In the genomic region with DNA sequence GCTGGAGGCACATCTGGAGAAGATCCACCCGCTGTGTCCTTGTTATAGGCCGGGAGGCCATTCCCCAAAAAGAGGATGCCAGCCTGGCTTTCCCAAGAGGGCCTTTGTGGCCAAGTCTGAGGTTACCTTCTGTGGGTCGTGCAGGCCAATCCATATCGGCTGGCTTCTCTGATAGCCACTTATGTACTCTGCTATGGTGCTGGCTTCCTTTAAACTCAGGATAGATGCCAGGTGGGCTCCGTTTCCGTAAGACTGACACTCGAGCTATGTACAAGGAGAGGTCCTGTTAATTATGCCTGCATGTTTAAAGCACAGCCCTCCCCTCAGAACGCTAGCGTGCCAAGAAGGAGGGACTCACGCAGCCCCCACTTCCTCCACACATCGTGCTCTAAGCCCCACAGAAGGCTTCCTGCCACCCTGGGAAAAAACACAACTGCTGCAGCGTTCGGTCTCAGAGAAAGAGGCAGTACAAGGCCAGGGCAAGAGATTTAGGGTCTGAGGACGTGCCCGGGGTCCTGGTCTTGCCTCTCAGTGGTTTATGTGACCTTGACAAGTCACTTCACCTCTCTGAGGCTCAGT, we compare ENCODE assay signal across 30 cellular contexts. TPM values are rescaled to one million over a fixed set of nuclear protein-coding genes. Genes with fewer than 3 reads are reported as not detected.
DNase-seq lines count a peak whose midpoint lies in the region; ATAC-seq and TF ChIP-seq lines count a peak whose summit lies in the region.
"Had no signal": no experiment of that assay in that cellular context is flagged by ENCODE, and none has a peak within 500 bp of the region (broad histone marks: within the 10 kb centered on the region; RNA-seq: fewer than 3 reads in every experiment).

No MANE protein-coding gene starts in this region.

- TF ChIP-seq CTCF in activated CD8-positive, alpha-beta T cell treated with anti-CD3 and anti-CD28 coated beads for 36 hours (IDR thresholded peaks at IDR 0.05): no peak

- ATAC-seq in activated CD8-positive, alpha-beta T cell treated with anti-CD3 and anti-CD28 coated beads for 36 hours: peak; percentile 76
- ATAC-seq in stimulated activated naive CD8-positive, alpha-beta T cell treated with anti-CD3 and anti-CD28 coated beads, Interleukin-15, Interleukin-2, amounts not matched to agents 100 U/mL and 50 U/mL, for 24 hours: peak; percentile 34
- no peak for ATAC-seq in GM18858 (IDR thresholded peaks at IDR 0.05; ENCODE audit: unreplicated experiment)
- no peak for ATAC-seq in HG02588 (IDR thresholded peaks at IDR 0.05; ENCODE audit: unreplicated experiment)
- ATAC-seq: A549; activated T-helper 17 cell treated with anti-CD3 and anti-CD28 coated beads, Interleukin-2, amount 50 U/mL, for 72 hours; left lobe of liver had no signal

- CTCF ChIA-PET in activated CD8-positive, alpha-beta T cell treated with anti-CD3 and anti-CD28 coated beads for 36 hours (lab: Charles Lee): interaction anchor here (1.5 to 1.9 kb wide), 2 partner anchors 9 to 56 kb away, joined by 7 to 8 read pairs; no protein-coding TSS in a partner anchor
- CTCF ChIA-PET in activated CD4-positive, alpha-beta memory T cell treated with anti-CD3 and anti-CD28 coated beads, Interleukin-2, amount 10 ng/mL, durations not matched to agents 7 days and 5 days (lab: Charles Lee): no interaction called here

- H3K36me3 Mint-ChIP-seq in activated CD8-positive, alpha-beta T cell treated with anti-CD3 and anti-CD28 coated beads for 36 hours (ENCODE audit: low read depth): peaks cover 2% of the 10 kb centered on the region
- no peaks in the 10 kb centered on the region for H3K36me3 Mint-ChIP-seq in activated naive CD8-positive, alpha-beta T cell treated with anti-CD3 and anti-CD28 coated beads for 36 hours
- H3K36me3 Mint-ChIP-seq in activated CD4-positive, alpha-beta memory T cell treated with anti-CD3 and anti-CD28 coated beads, Interleukin-2, amount 10 ng/mL, durations not matched to agents 7 days and 5 days (ENCODE audit: low read depth): no peaks in the 10 kb centered on the region
- H3K36me3 Mint-ChIP-seq: activated CD4-positive, alpha-beta memory T cell treated with anti-CD3 and anti-CD28 coated beads for 36 hours had no signal

- peak overlapping the region; percentile 90 for H3K27ac Mint-ChIP-seq in activated CD8-positive, alpha-beta T cell treated with anti-CD3 and anti-CD28 coated beads for 36 hours
- peak overlapping the region; percentile 87 for H3K27ac Mint-ChIP-seq in activated naive CD8-positive, alpha-beta T cell treated with anti-CD3 and anti-CD28 coated beads for 36 hours
- H3K27ac Mint-ChIP-seq in activated CD4-positive, alpha-beta memory T cell treated with anti-CD3 and anti-CD28 coated beads, Interleukin-2, amount 10 ng/mL, durations not matched to agents 7 days and 5 days: no peak overlapping the region
- H3K27ac Mint-ChIP-seq: activated CD4-positive, alpha-beta memory T cell treated with anti-CD3 and anti-CD28 coated beads for 36 hours; activated T-helper 17 cell treated with anti-CD3 and anti-CD28 coated beads, Interleukin-2, amount 50 U/mL, for 72 hours had no signal

- peaks cover 31% of the 10 kb centered on the region for H3K4me1 Mint-ChIP-seq in activated CD8-positive, alpha-beta T cell treated with anti-CD3 and anti-CD28 coated beads for 36 hours (ENCODE audit: low read depth)
- peaks cover 18% of the 10 kb centered on the region for H3K4me1 Mint-ChIP-seq in activated naive CD8-positive, alpha-beta T cell treated with anti-CD3 and anti-CD28 coated beads for 36 hours
- H3K4me1 Mint-ChIP-seq in activated CD4-positive, alpha-beta memory T cell treated with anti-CD3 and anti-CD28 coated beads, Interleukin-2, amount 10 ng/mL, durations not matched to agents 7 days and 5 days: no peaks in the 10 kb centered on the region
- H3K4me1 Mint-ChIP-seq: activated T-helper 17 cell treated with anti-CD3 and anti-CD28 coated beads, Interleukin-2, amount 50 U/mL, for 72 hours had no signal

- peak; percentile 79 for DNase-seq in activated CD8-positive, alpha-beta memory T cell treated with anti-CD3 and anti-CD28 coated beads for 24 hours
- DNase-seq in activated CD8-positive, alpha-beta memory T cell treated with anti-CD3 and anti-CD28 coated beads, Interleukin-2, amount 50 U/mL, for 48 hours: no peak
- DNase-seq in activated CD8-positive, alpha-beta T cell treated with anti-CD3 and anti-CD28 coated beads for 36 hours: peak; percentile 60
- DNase-seq in activated naive CD8-positive, alpha-beta T cell treated with anti-CD3 and anti-CD28 coated beads for 36 hours: peak; percentile 16
- peak; percentile 25 for DNase-seq in stimulated activated naive CD8-positive, alpha-beta T cell treated with anti-CD3 and anti-CD28 coated beads, Interleukin-15, Interleukin-2, amounts not matched to agents 100 U/mL and 50 U/mL, for 24 hours
- DNase-seq in activated CD4-positive, alpha-beta memory T cell treated with anti-CD3 and anti-CD28 coated beads, Interleukin-2, amount 10 ng/mL, durations not matched to agents 7 days and 5 days: no peak
- DNase-seq: activated CD4-positive, alpha-beta memory T cell treated with anti-CD3 and anti-CD28 coated beads for 36 hours; amniotic stem cell; BE2C; COR-L47; DMS53; NCI-H1105 treated with DMSO at 0.1 percent for 48 hours; NCI-H1930; NCI-H2227 treated with DMSO at 0.1 percent for 48 hours; NCI-H526 treated with DMSO at 0.1 percent for 48 hours; SIG-M5; stomach; SW 1271; T1000; thyroid gland had no signal

- no peaks in the 10 kb centered on the region for H3K27me3 Mint-ChIP-seq in activated CD8-positive, alpha-beta T cell treated with anti-CD3 and anti-CD28 coated beads for 36 hours
- no peaks in the 10 kb centered on the region for H3K27me3 Mint-ChIP-seq in activated naive CD8-positive, alpha-beta T cell treated with anti-CD3 and anti-CD28 coated beads for 36 hours
- peaks cover 15% of the 10 kb centered on the region for H3K27me3 Mint-ChIP-seq in activated CD4-positive, alpha-beta memory T cell treated with anti-CD3 and anti-CD28 coated beads, Interleukin-2, amount 10 ng/mL, durations not matched to agents 7 days and 5 days
- H3K27me3 Mint-ChIP-seq: activated CD4-positive, alpha-beta memory T cell treated with anti-CD3 and anti-CD28 coated beads for 36 hours had no signal

- peak overlapping the region; percentile 69 for H3K4me3 Mint-ChIP-seq in activated CD8-positive, alpha-beta T cell treated with anti-CD3 and anti-CD28 coated beads for 36 hours
- H3K4me3 Mint-ChIP-seq in activated naive CD8-positive, alpha-beta T cell treated with anti-CD3 and anti-CD28 coated beads for 36 hours: peak overlapping the region; percentile 75
- H3K4me3 Mint-ChIP-seq in activated CD4-positive, alpha-beta memory T cell treated with anti-CD3 and anti-CD28 coated beads, Interleukin-2, amount 10 ng/mL, durations not matched to agents 7 days and 5 days: no peak overlapping the region
- H3K4me3 Mint-ChIP-seq: activated CD4-positive, alpha-beta memory T cell treated with anti-CD3 and anti-CD28 coated beads for 36 hours; activated T-helper 17 cell treated with anti-CD3 and anti-CD28 coated beads, Interleukin-2, amount 50 U/mL, for 72 hours had no signal

- intact Hi-C loops in activated CD8-positive, alpha-beta T cell treated with anti-CD3 and anti-CD28 coated beads for 36 hours (cut with micrococcal nuclease): no loop called here

- no peaks in the 10 kb centered on the region for H3K9me3 Mint-ChIP-seq in activated CD8-positive, alpha-beta T cell treated with anti-CD3 and anti-CD28 coated beads for 36 hours
- H3K9me3 Mint-ChIP-seq in activated naive CD8-positive, alpha-beta T cell treated with anti-CD3 and anti-CD28 coated beads for 36 hours: no peaks in the 10 kb centered on the region
- no peaks in the 10 kb centered on the region for H3K9me3 Mint-ChIP-seq in activated CD4-positive, alpha-beta memory T cell treated with anti-CD3 and anti-CD28 coated beads, Interleukin-2, amount 10 ng/mL, durations not matched to agents 7 days and 5 days
- H3K9me3 Mint-ChIP-seq: activated CD4-positive, alpha-beta memory T cell treated with anti-CD3 and anti-CD28 coated beads for 36 hours; activated T-helper 17 cell treated with anti-CD3 and anti-CD28 coated beads, Interleukin-2, amount 50 U/mL, for 72 hours had no signal

- POLR2A ChIA-PET in activated CD8-positive, alpha-beta T cell treated with anti-CD3 and anti-CD28 coated beads for 36 hours (lab: Charles Lee): interaction anchor here (0.8 to 1.7 kb wide), 2 partner anchors 15 to 88 kb away, joined by 3 read pairs; a partner anchor contains a TSS
- POLR2A ChIA-PET in activated CD4-positive, alpha-beta memory T cell treated with anti-CD3 and anti-CD28 coated beads, Interleukin-2, amount 10 ng/mL, durations not matched to agents 7 days and 5 days (lab: Charles Lee): no interaction called here

RNA-seq across cellular contexts. Expression of a gene that starts 11.6 kb away (rescaled TPM):
- total RNA-seq in activated CD8-positive, alpha-beta T cell treated with anti-CD3 and anti-CD28 coated beads for 36 hours: 1 to 10 TPM; 9.7 to 9.9 TPM
- total RNA-seq in activated naive CD8-positive, alpha-beta T cell treated with anti-CD3 and anti-CD28 coated beads for 36 hours: 10 to 100 TPM; 10.2 to 12.3 TPM
- total RNA-seq in activated CD4-positive, alpha-beta memory T cell treated with anti-CD3 and anti-CD28 coated beads, Interleukin-2, amount 10 ng/mL, durations not matched to agents 7 days and 5 days: not detected
- total RNA-seq: activated CD4-positive, alpha-beta memory T cell treated with anti-CD3 and anti-CD28 coated beads for 36 hours; breast epithelium; H1; left lobe of liver; MCF 10A; myocyte; thyroid gland; vagina had no signal

RNA-seq across cellular contexts. Expression of a gene that starts 31.0 kb away (rescaled TPM):
- not detected for total RNA-seq in activated CD8-positive, alpha-beta T cell treated with anti-CD3 and anti-CD28 coated beads for 36 hours
- not detected for total RNA-seq in activated naive CD8-positive, alpha-beta T cell treated with anti-CD3 and anti-CD28 coated beads for 36 hours
- total RNA-seq in activated CD4-positive, alpha-beta memory T cell treated with anti-CD3 and anti-CD28 coated beads, Interleukin-2, amount 10 ng/mL, durations not matched to agents 7 days and 5 days: not detected
- total RNA-seq: activated CD4-positive, alpha-beta memory T cell treated with anti-CD3 and anti-CD28 coated beads for 36 hours; activated T-helper 17 cell treated with anti-CD3 and anti-CD28 coated beads, Interleukin-2, amount 50 U/mL, for 72 hours; H1; MCF 10A; myocyte had no signal

Comparison
In these comparisons a context has a peak if more than half of its experiments do, and no peak if none do; other contexts are left out.
1. DNase-seq: peak in activated CD8-positive, alpha-beta memory T cell treated with anti-CD3 and anti-CD28 coated beads for 24 hours (single experiment), activated CD8-positive, alpha-beta T cell treated with anti-CD3 and anti-CD28 coated beads for 36 hours (single experiment), activated naive CD8-positive, alpha-beta T cell treated with anti-CD3 and anti-CD28 coated beads for 36 hours (single experiment) and stimulated activated naive CD8-positive, alpha-beta T cell treated with anti-CD3 and anti-CD28 coated beads, Interleukin-15, Interleukin-2, amounts not matched to agents 100 U/mL and 50 U/mL, for 24 hours (single experiment); none in activated CD8-positive, alpha-beta memory T cell treated with anti-CD3 and anti-CD28 coated beads, Interleukin-2, amount 50 U/mL, for 48 hours (single experiment) and activated CD4-positive, alpha-beta memory T cell treated with anti-CD3 and anti-CD28 coated beads, Interleukin-2, amount 10 ng/mL, durations not matched to agents 7 days and 5 days (single experiment).
2. ATAC-seq: peak in activated CD8-positive, alpha-beta T cell treated with anti-CD3 and anti-CD28 coated beads for 36 hours (single experiment) and stimulated activated naive CD8-positive, alpha-beta T cell treated with anti-CD3 and anti-CD28 coated beads, Interleukin-15, Interleukin-2, amounts not matched to agents 100 U/mL and 50 U/mL, for 24 hours (single experiment); none in GM18858 (single experiment) and HG02588 (single experiment).
3. RNA of a gene that starts 11.6 kb away (total RNA-seq): 10.2 to 12.3 TPM in activated naive CD8-positive, alpha-beta T cell treated with anti-CD3 and anti-CD28 coated beads for 36 hours and 9.7 to 9.9 TPM in activated CD8-positive, alpha-beta T cell treated with anti-CD3 and anti-CD28 coated beads for 36 hours; not detected in activated CD4-positive, alpha-beta memory T cell treated with anti-CD3 and anti-CD28 coated beads, Interleukin-2, amount 10 ng/mL, durations not matched to agents 7 days and 5 days; every median in the first group is over 10 times any median in the second.